Comparison of ENCODE assay signal across 8 cellular contexts in the genomic region with DNA sequence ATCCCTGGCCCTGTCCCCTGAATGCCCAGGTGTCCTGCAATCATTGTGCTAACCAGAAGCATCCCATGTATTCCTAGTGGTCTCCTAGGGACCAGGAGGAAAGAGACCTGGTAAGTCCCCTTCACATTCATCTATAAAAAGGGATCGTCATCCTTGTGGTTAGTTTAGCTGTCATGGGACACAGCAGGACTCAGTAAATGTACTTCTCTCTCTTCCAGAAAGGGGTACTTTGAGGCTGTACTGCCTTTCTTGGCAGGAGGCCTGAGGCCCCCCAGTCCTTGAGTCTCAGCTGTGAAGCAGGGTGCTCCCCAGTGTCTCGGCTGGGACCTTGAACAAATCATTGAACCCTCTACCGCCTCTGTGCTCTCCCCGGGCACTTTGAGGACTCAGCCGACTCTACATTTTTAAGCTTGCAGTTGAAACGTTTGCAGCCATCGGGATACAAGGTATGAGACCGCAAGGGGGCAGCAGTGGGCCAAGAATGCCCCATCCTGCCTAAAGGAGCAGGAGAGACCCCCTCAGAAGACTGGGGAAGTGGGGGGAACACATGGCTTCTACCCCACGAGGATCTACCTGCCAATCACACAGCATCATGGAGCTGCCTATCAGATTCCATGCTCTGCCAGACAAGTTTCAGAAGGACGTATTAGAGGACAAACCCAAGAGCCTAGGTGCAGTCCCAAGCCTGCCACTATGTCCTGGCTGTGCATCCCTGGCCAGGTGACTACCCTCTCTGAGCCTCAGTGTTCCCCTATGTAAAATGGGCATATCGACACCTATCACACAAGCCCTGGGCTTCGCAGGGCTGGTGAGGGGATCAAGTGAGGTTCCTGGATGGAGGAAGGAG. TPM values are rescaled to one million over a fixed set of nuclear protein-coding genes. Genes with fewer than 3 reads are reported as not detected.
DNase-seq lines count a peak whose midpoint lies in the region; ATAC-seq and TF ChIP-seq lines count a peak whose summit lies in the region.

No MANE protein-coding gene starts in this region.

- no peaks in the 10 kb centered on the region for H3K9me3 Mint-ChIP-seq in natural killer cell treated with Interleukin-12 subunit alpha and Interleukin-12 subunit beta and Interleukin-15 and Interleukin-18, amount 100 ng/mL, for 72 hours
- no peaks in the 10 kb centered on the region for H3K9me3 Mint-ChIP-seq in stimulated activated naive B cell treated with anti-CD40 and anti-IgM and Interleukin-4, amounts not matched to agents 10 μg/mL and 1 μg/mL and 100 μg/mL, for 72 hours

- no peak overlapping the region for H3K27ac ChIP-seq in OCI-LY7 (ENCODE audit: low read depth, low read length, poor library complexity, severe bottlenecking)

- no peak for TF ChIP-seq POLR2A in erythroblast (IDR thresholded peaks at IDR 0.05; ENCODE audit: low read length)

- intact Hi-C loops in OCI-LY7 (cut with micrococcal nuclease; ENCODE audit: unreplicated experiment) = loop anchor here (1.0 to 10.0 kb wide), 3 partner anchors 44 to 390 kb away; a partner anchor contains a TSS

- H3K27me3 ChIP-seq in BE2C = no peaks in the 10 kb centered on the region

- no peaks in the 10 kb centered on the region for H3K27me3 Mint-ChIP-seq in natural killer cell treated with Interleukin-12 subunit alpha and Interleukin-12 subunit beta and Interleukin-15 and Interleukin-18, amount 100 ng/mL, for 72 hours
- no peaks in the 10 kb centered on the region for H3K27me3 Mint-ChIP-seq in stimulated activated naive B cell treated with anti-CD40 and anti-IgM and Interleukin-4, amounts not matched to agents 10 μg/mL and 1 μg/mL and 100 μg/mL, for 72 hours

- H3K9me3 ChIP-seq in BE2C (no peaks in the 10 kb centered on the region), OCI-LY7 (ENCODE audit: low read length) (no peaks in the 10 kb centered on the region)

- CTCF ChIA-PET in OCI-LY7 (lab: Charles Lee; ENCODE audit: unreplicated experiment) = interaction anchor here (0.7 to 1.0 kb wide), 2 partner anchors 16 to 76 kb away, joined by 3 read pairs; no protein-coding TSS in a partner anchor

- peak overlapping the region; percentile 78 to 97 for H3K27ac Mint-ChIP-seq in natural killer cell treated with Interleukin-12 subunit alpha and Interleukin-12 subunit beta and Interleukin-15 and Interleukin-18, amount 100 ng/mL, for 72 hours
- H3K27ac Mint-ChIP-seq in stimulated activated naive B cell treated with anti-CD40 and anti-IgM and Interleukin-4, amounts not matched to agents 10 μg/mL and 1 μg/mL and 100 μg/mL, for 72 hours = peak overlapping the region; percentile 11

- H3K36me3 Mint-ChIP-seq in natural killer cell treated with Interleukin-12 subunit alpha and Interleukin-12 subunit beta and Interleukin-15 and Interleukin-18, amount 100 ng/mL, for 72 hours = no peaks in the 10 kb centered on the region
- peaks cover 14 to 16% of the 10 kb centered on the region in 2 donors for H3K36me3 Mint-ChIP-seq in stimulated activated naive B cell treated with anti-CD40 and anti-IgM and Interleukin-4, amounts not matched to agents 10 μg/mL and 1 μg/mL and 100 μg/mL, for 72 hours

- peaks cover 48 to 51% of the 10 kb centered on the region in 2 donors for H3K4me1 Mint-ChIP-seq in natural killer cell treated with Interleukin-12 subunit alpha and Interleukin-12 subunit beta and Interleukin-15 and Interleukin-18, amount 100 ng/mL, for 72 hours (ENCODE audit: low read depth in 2 of 2)
- H3K4me1 Mint-ChIP-seq in stimulated activated naive B cell treated with anti-CD40 and anti-IgM and Interleukin-4, amounts not matched to agents 10 μg/mL and 1 μg/mL and 100 μg/mL, for 72 hours = peaks cover 27 to 50% of the 10 kb centered on the region in 2 donors

- H3K9me2 ChIP-seq in OCI-LY7 (ENCODE audit: insufficient read depth, low read length) = no peaks in the 10 kb centered on the region

- H3K4me3 Mint-ChIP-seq in natural killer cell treated with Interleukin-12 subunit alpha and Interleukin-12 subunit beta and Interleukin-15 and Interleukin-18, amount 100 ng/mL, for 72 hours = peak overlapping the region; percentile 71
- no peak overlapping the region for H3K4me3 Mint-ChIP-seq in stimulated activated naive B cell treated with anti-CD40 and anti-IgM and Interleukin-4, amounts not matched to agents 10 μg/mL and 1 μg/mL and 100 μg/mL, for 72 hours

- no TSS peak for BruUV-seq in OCI-LY7 (replicated peaks; lab: Mats Ljungman, UMichigan)

- peak overlapping the region; percentile 51; the same call in 1 of the 2 replicates for H2AFZ ChIP-seq in OCI-LY7 (ENCODE audit: low read length)

- H3K4me1 ChIP-seq in BE2C (no peaks in the 10 kb centered on the region), OCI-LY7 (ENCODE audit: insufficient read depth, low read length, poor library complexity, severe bottlenecking) (peaks cover 51% of the 10 kb centered on the region)

- DNase-seq in BE2C = peak; percentile 84
- peak; percentile 85 for DNase-seq in OCI-LY7 (ENCODE audit: low spot score)
- peak; percentile 79 for DNase-seq in activated T-cell treated with anti-CD3 and anti-CD28 coated beads for 1 hour (ENCODE audit: low read depth)
- DNase-seq in erythroblast (lab: John Stamatoyannopoulos, UW) = peak; percentile 72 to 83
- peak; percentile 83 for DNase-seq in natural killer cell treated with Interleukin-12 subunit alpha and Interleukin-12 subunit beta and Interleukin-15 and Interleukin-18, amount 100 ng/mL, for 72 hours (ENCODE audit: low spot score)
- DNase-seq in stimulated activated naive B cell treated with anti-CD40 and anti-IgM and Interleukin-4, amounts not matched to agents 10 μg/mL and 1 μg/mL and 100 μg/mL, for 72 hours = peak; percentile 45

- H3K4me3 ChIP-seq in BE2C (ENCODE audit: low read depth, low read length) = no peak overlapping the region
- H3K4me3 ChIP-seq in OCI-LY7 (ENCODE audit: low read depth, low read length, poor library complexity, severe bottlenecking) = no peak overlapping the region

- POLR2A ChIA-PET in OCI-LY7 (lab: Charles Lee) = interaction anchor here (1.1 kb wide), 1 partner anchor 16 kb away, joined by 4 read pairs; no protein-coding TSS in a partner anchor

- H4K20me1 ChIP-seq in OCI-LY7 (ENCODE audit: insufficient read depth, low read length) = peaks cover 9% of the 10 kb centered on the region; the same call in 1 of the 2 replicates

- 0 out of 2 replicates have a peak overlapping the region, but pooled peaks have one; percentile 3 for H3K4me2 ChIP-seq in OCI-LY7 (ENCODE audit: low read length)

- peak; percentile 84 for TF ChIP-seq CTCF in BE2C (IDR thresholded peaks at IDR 0.05; ENCODE audit: low read depth, low read length)
- peak; percentile 96 for TF ChIP-seq CTCF in OCI-LY7 (conservative IDR thresholded peaks at IDR 0.05; ENCODE audit: low read length)

- peak; percentile 27 for ATAC-seq in GM21529 (IDR thresholded peaks at IDR 0.05; ENCODE audit: unreplicated experiment)
- ATAC-seq in natural killer cell treated with Interleukin-12 subunit alpha and Interleukin-12 subunit beta and Interleukin-15 and Interleukin-18, amount 100 ng/mL, for 72 hours = no peak
- ATAC-seq in stimulated activated naive B cell treated with anti-CD40 and anti-IgM and Interleukin-4, amounts not matched to agents 10 μg/mL and 1 μg/mL and 100 μg/mL, for 72 hours (replicated peaks) = peak; percentile 28 to 29
- no peak for ATAC-seq in GM21619 (IDR thresholded peaks at IDR 0.05; ENCODE audit: unreplicated experiment)

- H3K36me3 ChIP-seq in BE2C (peaks cover 9% of the 10 kb centered on the region), OCI-LY7 (ENCODE audit: insufficient read depth, low read length) (peaks cover 21% of the 10 kb centered on the region)

- peaks cover 22% of the 10 kb centered on the region for H3K79me2 ChIP-seq in OCI-LY7 (ENCODE audit: insufficient read depth, low read depth, low read length)

RNA-seq across cellular contexts. Expression of a gene that starts 2.4 kb away (rescaled TPM):
- polyA plus RNA-seq in BE2C (2012; ENCODE audit: insufficient read depth, insufficient read length, low read depth) = 74.2 TPM
- total RNA-seq in OCI-LY7 (2014; rRNA removed; shearing (Covaris generic)) = 69.7 and 86.3 TPM in 2 replicates
- 139 and 146 TPM in 2 replicates for total RNA-seq in OCI-LY7 (2022)
- 100 to 1,000 TPM; 133 to 191 TPM for total RNA-seq in natural killer cell treated with Interleukin-12 subunit alpha and Interleukin-12 subunit beta and Interleukin-15 and Interleukin-18, amount 100 ng/mL, for 72 hours

RNA-seq across cellular contexts. Expression of a gene that starts 30.6 kb away (rescaled TPM):
- polyA plus RNA-seq in BE2C (2012; ENCODE audit: insufficient read depth, insufficient read length, low read depth) = 282 TPM
- 146 and 184 TPM in 2 replicates for total RNA-seq in OCI-LY7 (2014; rRNA removed; shearing (Covaris generic))
- total RNA-seq in OCI-LY7 (2022) = 326 and 350 TPM in 2 replicates
- 100 to 1,000 TPM; 314 to 481 TPM for total RNA-seq in natural killer cell treated with Interleukin-12 subunit alpha and Interleukin-12 subunit beta and Interleukin-15 and Interleukin-18, amount 100 ng/mL, for 72 hours

RNA-seq across cellular contexts. Expression of a gene that starts 47.8 kb away (rescaled TPM):
- not detected for polyA plus RNA-seq in BE2C (2012; ENCODE audit: insufficient read depth, insufficient read length, low read depth)
- not detected in 2 replicates for total RNA-seq in OCI-LY7 (2014; rRNA removed; shearing (Covaris generic))
- total RNA-seq in OCI-LY7 (2022) = not detected in 2 replicates
- total RNA-seq in natural killer cell treated with Interleukin-12 subunit alpha and Interleukin-12 subunit beta and Interleukin-15 and Interleukin-18, amount 100 ng/mL, for 72 hours = not detected

Comparison
In these comparisons a context has a peak if more than half of its experiments do, and no peak if none do; other contexts are left out.
1. ATAC-seq: peak in GM21529 (single experiment) and stimulated activated naive B cell treated with anti-CD40 and anti-IgM and Interleukin-4, amounts not matched to agents 10 μg/mL and 1 μg/mL and 100 μg/mL, for 72 hours (2 of 2); none in natural killer cell treated with Interleukin-12 subunit alpha and Interleukin-12 subunit beta and Interleukin-15 and Interleukin-18, amount 100 ng/mL, for 72 hours (0 of 2) and GM21619 (single experiment).
2. Peak in every context shown above with its lines, with median percentiles within 50 percentile points of each other: DNase-seq.